Comparison of ENCODE assay signal across 24 cellular contexts in the genomic region with DNA sequence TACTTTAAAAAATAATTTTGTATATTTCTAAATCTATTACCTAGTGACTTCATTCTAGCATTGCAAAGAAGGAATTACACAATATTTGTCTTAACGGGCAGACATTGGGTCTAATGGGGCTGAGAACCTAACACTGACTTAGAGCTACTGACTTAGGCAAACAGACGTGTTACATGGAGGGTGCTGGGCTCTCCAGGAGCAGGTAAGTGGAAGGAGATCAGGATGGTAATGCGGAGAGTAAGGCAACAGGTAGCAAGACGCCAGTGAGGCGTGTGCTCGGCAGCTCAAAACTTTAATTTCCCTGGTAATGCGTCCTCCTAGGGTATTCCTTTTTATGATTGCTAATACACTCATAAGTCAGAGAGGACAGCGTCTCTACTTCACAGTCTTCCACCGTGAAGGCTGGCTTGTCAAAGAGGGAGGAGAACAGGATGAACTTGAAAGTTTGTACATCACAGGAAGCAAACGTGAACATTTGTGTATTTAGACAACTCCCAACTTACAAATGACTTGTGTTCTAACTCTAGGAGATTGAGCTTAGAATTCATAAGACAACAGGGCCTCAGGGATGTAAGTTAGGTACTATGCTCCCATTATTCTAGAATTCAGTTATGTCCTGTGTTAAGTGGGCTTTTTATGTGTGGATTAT. TPM values are rescaled to one million over a fixed set of nuclear protein-coding genes. Genes with fewer than 3 reads are reported as not detected.
"Had no signal": no experiment of that assay in that cellular context is flagged by ENCODE, and none has a peak within 500 bp of the region (broad histone marks: within the 10 kb centered on the region; RNA-seq: fewer than 3 reads in every experiment).

No MANE protein-coding gene starts in this region.

- ATAC-seq: left cardiac atrium; left ventricle myocardium superior; pancreas; right lobe of liver; stimulated activated effector memory CD8-positive, alpha-beta T cell treated with anti-CD3 and anti-CD28 coated beads, Interleukin-12 subunit alpha, Interleukin-12 subunit beta, amount 100 ng/mL, for 72 hours; stimulated activated naive CD8-positive, alpha-beta T cell treated with anti-CD3 and anti-CD28 coated beads, Interleukin-15, Interleukin-2, amounts not matched to agents 100 U/mL and 50 U/mL, for 24 hours had no signal

- H3K4me2 ChIP-seq: hepatocyte had no signal

- H3K4me3 ChIP-seq: colonic mucosa, hepatocyte, pancreas, right lobe of liver, tibial artery had no signal

- DNase-seq: colonic mucosa; dermis blood vessel endothelial cell; erythroblast; foreskin melanocyte; head of caudate nucleus; kidney; left cardiac atrium; left ventricle myocardium superior; mesendoderm; naive B cell; occipital lobe; pancreas; right lobe of liver; stimulated activated CD4-positive, alpha-beta T cell treated with anti-CD3 and anti-CD28 coated beads, Interleukin-4, amount 100 ng/mL, for 1 hour; stimulated activated CD8-positive, alpha-beta memory T cell treated with anti-CD3 and anti-CD28 coated beads, Interleukin-4, amount 100 ng/mL, for 48 hours; stimulated activated naive CD8-positive, alpha-beta T cell treated with anti-CD3 and anti-CD28 coated beads, Interleukin-15, Interleukin-2, amounts not matched to agents 100 U/mL and 50 U/mL, for 24 hours; tibial artery had no signal

- H3K27ac ChIP-seq: colonic mucosa, hepatocyte, pancreas, right lobe of liver, tibial artery had no signal

- H2AFZ ChIP-seq: hepatocyte had no signal

- H3K79me2 ChIP-seq: hepatocyte had no signal

- H3K9me3 ChIP-seq: colonic mucosa, pancreas, right lobe of liver, tibial artery had no signal

- FAIRE-seq: kidney, pancreas, urothelium cell line had no signal

- H3K27me3 ChIP-seq: colonic mucosa, right lobe of liver had no signal

- H3K36me3 ChIP-seq: colonic mucosa, pancreas, right lobe of liver, tibial artery had no signal

- H3K4me1 ChIP-seq: colonic mucosa, pancreas, right lobe of liver had no signal

RNA-seq across cellular contexts. Expression of a gene that starts 4.6 kb away (rescaled TPM):
- total RNA-seq: colonic mucosa, dermis blood vessel endothelial cell, hepatocyte, kidney, left cardiac atrium, left ventricle myocardium superior, lung microvascular endothelial cell, occipital lobe, pancreas, progenitor cell of endocrine pancreas, renal cortical epithelial cell, right lobe of liver had no signal

RNA-seq across cellular contexts. Expression of a gene that starts 12.8 kb away (rescaled TPM):
- total RNA-seq: colonic mucosa, dermis blood vessel endothelial cell, hepatocyte, kidney, left cardiac atrium, left ventricle myocardium superior, lung microvascular endothelial cell, occipital lobe, pancreas, progenitor cell of endocrine pancreas, renal cortical epithelial cell, right lobe of liver had no signal

RNA-seq across cellular contexts. Expression of a gene that starts 23.1 kb away (rescaled TPM):
- total RNA-seq: colonic mucosa, dermis blood vessel endothelial cell, hepatocyte, kidney, left cardiac atrium, left ventricle myocardium superior, lung microvascular endothelial cell, occipital lobe, pancreas, progenitor cell of endocrine pancreas, renal cortical epithelial cell, right lobe of liver, temporal lobe had no signal

RNA-seq across cellular contexts. Expression of a gene that starts 40.0 kb away (rescaled TPM):
- total RNA-seq: colonic mucosa, dermis blood vessel endothelial cell, hepatocyte, kidney, left cardiac atrium, left ventricle myocardium superior, lung microvascular endothelial cell, occipital lobe, pancreas, progenitor cell of endocrine pancreas, renal cortical epithelial cell, right lobe of liver had no signal
